ENCODE assay signal across 8 cellular contexts in the genomic region with DNA sequence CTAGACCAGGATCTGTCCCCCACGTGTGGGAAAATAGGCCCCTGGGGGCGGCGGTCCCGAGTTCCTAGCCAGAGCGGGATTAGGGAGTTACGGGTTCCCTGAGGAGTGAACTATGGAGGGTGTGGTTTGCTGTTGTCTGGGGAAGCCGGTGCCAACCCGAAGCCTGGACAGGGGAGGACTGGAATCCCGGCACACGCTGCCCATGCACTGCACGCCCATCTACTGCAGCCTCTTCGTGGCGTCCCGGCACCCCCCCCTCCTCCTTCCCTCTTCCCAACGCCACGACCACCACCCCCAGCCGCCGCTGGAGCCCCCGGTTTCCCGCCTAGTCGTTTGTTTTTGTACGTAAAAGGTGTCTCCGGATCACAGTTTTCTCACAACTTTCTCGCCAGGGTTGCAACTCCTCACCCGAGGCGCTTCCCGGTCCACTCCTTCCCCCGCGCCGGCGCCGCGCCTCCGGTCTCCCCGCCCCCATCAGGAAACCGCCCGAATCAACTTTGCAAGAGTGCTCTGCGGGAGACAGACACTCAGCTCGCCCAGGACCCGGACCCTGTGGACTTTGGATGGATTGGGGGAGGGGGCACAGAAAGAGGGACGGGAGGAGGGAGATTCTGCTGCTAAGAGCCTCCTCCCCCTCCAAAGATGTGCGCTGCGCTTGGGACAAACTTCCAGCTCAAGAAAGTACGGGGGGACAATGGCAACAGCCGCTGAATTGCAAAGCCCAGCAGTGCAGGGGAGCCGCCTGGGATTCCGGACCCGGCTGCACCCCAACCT. TPM values are rescaled to one million over a fixed set of nuclear protein-coding genes. Genes with fewer than 3 reads are reported as not detected.
DNase-seq lines count a peak whose midpoint lies in the region; ATAC-seq and TF ChIP-seq lines count a peak whose summit lies in the region.

No MANE protein-coding gene starts in this region.

- no peak overlapping the region for H3K27ac ChIP-seq in SK-N-SH (ENCODE audit: low read depth in 2 of 2, low read length in 1 of 2)
- no peak overlapping the region for H3K27ac ChIP-seq in iPS DF 6.9 (ENCODE audit: low read length)

- no peak for ATAC-seq in stimulated activated memory B cell treated with anti-CD40 and anti-IgM and Interleukin-4, amounts not matched to agents 10 μg/mL and 1 μg/mL and 100 μg/mL, for 72 hours
- ATAC-seq in GM18517 (IDR thresholded peaks at IDR 0.05; ENCODE audit: unreplicated experiment): no peak
- ATAC-seq in HG03196 (IDR thresholded peaks at IDR 0.05; ENCODE audit: unreplicated experiment): no peak
- ATAC-seq in HG02759 (IDR thresholded peaks at IDR 0.05; ENCODE audit: unreplicated experiment): no peak

- no peak overlapping the region for H3K9ac ChIP-seq in SK-N-SH

- H3K4me1 ChIP-seq in SK-N-SH (ENCODE audit: control insufficient read depth in 1 of 2, insufficient read depth in 2 of 2, low read depth in 1 of 2, low read length in 1 of 2) (peaks cover 0 to 29% of the 10 kb centered on the region in 2 experiments; a peak in 2 of 4 replicates), iPS DF 6.9 (ENCODE audit: control insufficient read depth, insufficient read depth, low read length) (peaks cover 10% of the 10 kb centered on the region)

- 2% methylated on average over 40 of the region's 48 CpGs for WGBS in SK-N-SH (ENCODE audit: low lambda C conversion rate)
- no CpG with 5 or more reads among the region's 48 CpGs for WGBS in iPS DF 6.9 (ENCODE audit: insufficient coverage, insufficient read length)

- TF ChIP-seq EP300 in SK-N-SH (IDR thresholded peaks at IDR 0.05; ENCODE audit: borderline replicate concordance in 1 of 2, low read depth in 1 of 2, low read length in 1 of 2): no peak

- POLR2A ChIA-PET in SK-N-SH (lab: Yijun Ruan, JAX): no interaction called here

- no peak overlapping the region for H3K27ac Mint-ChIP-seq in stimulated activated memory B cell treated with anti-CD40 and anti-IgM and Interleukin-4, amounts not matched to agents 10 μg/mL and 1 μg/mL and 100 μg/mL, for 72 hours

- peaks cover 7% of the 10 kb centered on the region for H3F3A ChIP-seq in SK-N-SH (replicated peaks; ENCODE audit: insufficient read depth)

- peaks cover 97% of the 10 kb centered on the region for H3K27me3 Mint-ChIP-seq in stimulated activated memory B cell treated with anti-CD40 and anti-IgM and Interleukin-4, amounts not matched to agents 10 μg/mL and 1 μg/mL and 100 μg/mL, for 72 hours

- H3K36me3 ChIP-seq in SK-N-SH (replicated peaks in 1 of 2; ENCODE audit: control insufficient read depth in 1 of 2, insufficient read depth in 2 of 2, low read length in 1 of 2) (no peaks in the 10 kb centered on the region), iPS DF 6.9 (ENCODE audit: control insufficient read depth, insufficient read depth, low read length) (no peaks in the 10 kb centered on the region)

- TF ChIP-seq RAD21 in SK-N-SH (IDR thresholded peaks at IDR 0.05; ENCODE audit: low read length): no peak

- H3K4me1 Mint-ChIP-seq in stimulated activated memory B cell treated with anti-CD40 and anti-IgM and Interleukin-4, amounts not matched to agents 10 μg/mL and 1 μg/mL and 100 μg/mL, for 72 hours: peaks cover 60% of the 10 kb centered on the region

- peaks cover 98% of the 10 kb centered on the region for H3K27me3 ChIP-seq in SK-N-SH (ENCODE audit: insufficient read depth)
- H3K27me3 ChIP-seq in iPS DF 6.9 (ENCODE audit: control insufficient read depth, insufficient read depth, low read length): peaks cover 85% of the 10 kb centered on the region

- H3K36me3 Mint-ChIP-seq in stimulated activated memory B cell treated with anti-CD40 and anti-IgM and Interleukin-4, amounts not matched to agents 10 μg/mL and 1 μg/mL and 100 μg/mL, for 72 hours: no peaks in the 10 kb centered on the region

- no peaks in the 10 kb centered on the region for H3K79me2 ChIP-seq in SK-N-SH (ENCODE audit: insufficient read depth)

- DNase-seq in activated naive CD4-positive, alpha-beta T cell treated with Interleukin-2 at 50 U/mL for 16 hours: peak; percentile 12
- DNase-seq in activated naive CD4-positive, alpha-beta T cell (lab: John Stamatoyannopoulos, UW): no peak
- DNase-seq in SK-N-SH (peak; percentile 60), iPS DF 6.9 (ENCODE audit: low read depth, low spot score) (no peak)

- peaks cover 31% of the 10 kb centered on the region for H4K20me1 ChIP-seq in SK-N-SH (ENCODE audit: insufficient read depth)

- H2AFZ ChIP-seq in SK-N-SH (ENCODE audit: low read depth): no peak overlapping the region

- H3K4me3 Mint-ChIP-seq in stimulated activated memory B cell treated with anti-CD40 and anti-IgM and Interleukin-4, amounts not matched to agents 10 μg/mL and 1 μg/mL and 100 μg/mL, for 72 hours: peak overlapping the region; percentile 28

- H3K4me2 ChIP-seq in SK-N-SH: 0 out of 2 replicates have a peak overlapping the region, but pooled peaks have one; percentile 11

- no peak for TF ChIP-seq CTCF in SK-N-SH (IDR thresholded peaks at IDR 0.05)

- CTCF ChIA-PET in SK-N-SH (lab: Yijun Ruan, JAX): interaction anchor here (1.1 to 3.7 kb wide), 4 partner anchors 15 to 111 kb away, joined by 3 to 14 read pairs (median 4); no protein-coding TSS in a partner anchor

- H3K9me3 Mint-ChIP-seq in stimulated activated memory B cell treated with anti-CD40 and anti-IgM and Interleukin-4, amounts not matched to agents 10 μg/mL and 1 μg/mL and 100 μg/mL, for 72 hours: no peaks in the 10 kb centered on the region

- H3K9me3 ChIP-seq in SK-N-SH (no peaks in the 10 kb centered on the region), iPS DF 6.9 (ENCODE audit: control insufficient read depth, insufficient read depth, low read length) (no peaks in the 10 kb centered on the region)

- H3K9me2 ChIP-seq in SK-N-SH: no peaks in the 10 kb centered on the region

- peak overlapping the region in 1 of 2 experiments; percentile 29; a peak in 1 of 4 replicates for H3K4me3 ChIP-seq in SK-N-SH (ENCODE audit: low read depth in 2 of 2, low read length in 1 of 2)
- peak overlapping the region; percentile 38; the same call in 1 of the 2 replicates for H3K4me3 ChIP-seq in iPS DF 6.9 (ENCODE audit: low read length)

TF ChIP-seq in SK-N-SH, 30 proteins besides CTCF, POLR2A, EP300 and RAD21:
- TF ChIP-seq FOXJ3 (CRISPR knock-in tag; IDR thresholded peaks at IDR 0.05) (no peak), RCOR1 (IDR thresholded peaks at IDR 0.05; ENCODE audit: low read length) (no peak), EZH2phosphoT487 (IDR thresholded peaks at IDR 0.05; ENCODE audit: borderline replicate concordance, low read depth) (peak; percentile 89), YY1 (IDR thresholded peaks at IDR 0.05; ENCODE audit: low read depth) (no peak), GATA2 (CRISPR knock-in tag; IDR thresholded peaks at IDR 0.05) (no peak), MEF2A (IDR thresholded peaks at IDR 0.05; ENCODE audit: borderline replicate concordance, low read depth) (no peak)
- TF ChIP-seq, protein P1, sequence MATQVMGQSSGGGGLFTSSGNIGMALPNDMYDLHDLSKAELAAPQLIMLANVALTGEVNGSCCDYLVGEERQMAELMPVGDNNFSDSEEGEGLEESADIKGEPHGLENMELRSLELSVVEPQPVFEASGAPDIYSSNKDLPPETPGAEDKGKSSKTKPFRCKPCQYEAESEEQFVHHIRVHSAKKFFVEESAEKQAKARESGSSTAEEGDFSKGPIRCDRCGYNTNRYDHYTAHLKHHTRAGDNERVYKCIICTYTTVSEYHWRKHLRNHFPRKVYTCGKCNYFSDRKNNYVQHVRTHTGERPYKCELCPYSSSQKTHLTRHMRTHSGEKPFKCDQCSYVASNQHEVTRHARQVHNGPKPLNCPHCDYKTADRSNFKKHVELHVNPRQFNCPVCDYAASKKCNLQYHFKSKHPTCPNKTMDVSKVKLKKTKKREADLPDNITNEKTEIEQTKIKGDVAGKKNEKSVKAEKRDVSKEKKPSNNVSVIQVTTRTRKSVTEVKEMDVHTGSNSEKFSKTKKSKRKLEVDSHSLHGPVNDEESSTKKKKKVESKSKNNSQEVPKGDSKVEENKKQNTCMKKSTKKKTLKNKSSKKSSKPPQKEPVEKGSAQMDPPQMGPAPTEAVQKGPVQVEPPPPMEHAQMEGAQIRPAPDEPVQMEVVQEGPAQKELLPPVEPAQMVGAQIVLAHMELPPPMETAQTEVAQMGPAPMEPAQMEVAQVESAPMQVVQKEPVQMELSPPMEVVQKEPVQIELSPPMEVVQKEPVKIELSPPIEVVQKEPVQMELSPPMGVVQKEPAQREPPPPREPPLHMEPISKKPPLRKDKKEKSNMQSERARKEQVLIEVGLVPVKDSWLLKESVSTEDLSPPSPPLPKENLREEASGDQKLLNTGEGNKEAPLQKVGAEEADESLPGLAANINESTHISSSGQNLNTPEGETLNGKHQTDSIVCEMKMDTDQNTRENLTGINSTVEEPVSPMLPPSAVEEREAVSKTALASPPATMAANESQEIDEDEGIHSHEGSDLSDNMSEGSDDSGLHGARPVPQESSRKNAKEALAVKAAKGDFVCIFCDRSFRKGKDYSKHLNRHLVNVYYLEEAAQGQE (IDR thresholded peaks at IDR 0.05; ENCODE audit: low read depth, low read length): no peak

RNA-seq across cellular contexts. Expression of gene LHX1, which starts 1.4 kb away (rescaled TPM):
- not detected in 2 replicates for polyA plus RNA-seq in SK-N-SH (2012; rRNA removed)
- polyA plus RNA-seq in SK-N-SH (2012; cell fraction: cytosol; rRNA removed): not detected in 2 replicates
- not detected in 2 replicates for polyA plus RNA-seq in SK-N-SH (2012; cell fraction: nucleus; rRNA removed)

RNA-seq across cellular contexts. Expression of gene AATF, which starts 12.9 kb away (rescaled TPM):
- polyA plus RNA-seq in SK-N-SH (2012; rRNA removed): 14.6 and 18.8 TPM in 2 replicates
- polyA plus RNA-seq in SK-N-SH (2012; cell fraction: cytosol; rRNA removed): 18.7 and 22.1 TPM in 2 replicates
- polyA plus RNA-seq in SK-N-SH (2012; cell fraction: nucleus; rRNA removed): 21.0 and 21.2 TPM in 2 replicates

Comparison
In these comparisons a context has a peak if more than half of its experiments do, and no peak if none do; other contexts are left out.
1. DNase-seq: peak in activated naive CD4-positive, alpha-beta T cell treated with Interleukin-2 at 50 U/mL for 16 hours (single experiment) and SK-N-SH (single experiment); none in activated naive CD4-positive, alpha-beta T cell (0 of 4) and iPS DF 6.9 (single experiment).